1 cellular context compared by ENCODE assay signal in genomic region chr4:81504685-81505598, GRCh38.
TF ChIP-seq lines count a peak whose summit lies in the region.

No MANE protein-coding gene starts in this region.

TF ChIP-seq in K562, 482 proteins besides CTCF, POLR2A, EP300 and RAD21 (continued from another document):
- peak; percentile 44; the same call in 1 of the 2 replicates for TF ChIP-seq ETV1 (tag; conservative IDR thresholded peaks at IDR 0.05; ENCODE audit: low read depth)
- no peak for TF ChIP-seq ZNF77 (CRISPR knock-in tag; IDR thresholded peaks at IDR 0.05)
- TF ChIP-seq NR2C2 (CRISPR knock-in tag; IDR thresholded peaks at IDR 0.05): no peak
- no peak for TF ChIP-seq NR2C2 (tag; IDR thresholded peaks at IDR 0.05)
- TF ChIP-seq DNMT1 (IDR thresholded peaks at IDR 0.05): no peak
- no peak for TF ChIP-seq GTF3C2 (IDR thresholded peaks at IDR 0.05; ENCODE audit: borderline replicate concordance, extremely low read depth, insufficient read length)
- peak; percentile 59; the same call in 1 of the 2 replicates for TF ChIP-seq BHLHE40 (IDR thresholded peaks at IDR 0.05; ENCODE audit: low read length)
- TF ChIP-seq USF2 (CRISPR knock-in tag; IDR thresholded peaks at IDR 0.05): peak; percentile 44; the same call in 1 of the 2 replicates
- peak; percentile 68 for TF ChIP-seq TFE3 (CRISPR knock-in tag; IDR thresholded peaks at IDR 0.05)
- no peak for TF ChIP-seq ZMIZ1 (IDR thresholded peaks at IDR 0.05; ENCODE audit: low read depth in 2 of 2, low read length in 2 of 2)
- TF ChIP-seq USF1 (CRISPR knock-in tag; IDR thresholded peaks at IDR 0.05): no peak
- no peak for TF ChIP-seq RERE (CRISPR knock-in tag; IDR thresholded peaks at IDR 0.05; ENCODE audit: borderline replicate concordance)
